ENCODE assay signal across 8 cellular contexts in genomic region chr10:103917326-103918052, GRCh38. TPM values are rescaled to one million over a fixed set of nuclear protein-coding genes. Genes with fewer than 3 reads are reported as not detected.
DNase-seq lines count a peak whose midpoint lies in the region; ATAC-seq and TF ChIP-seq lines count a peak whose summit lies in the region.

No MANE protein-coding gene starts in this region.

- H3K4me1 ChIP-seq in neural progenitor cell = peaks cover 24% of the 10 kb centered on the region

- H3K79me2 ChIP-seq in neural progenitor cell (ENCODE audit: low read depth) = peaks cover 11% of the 10 kb centered on the region

- H3K27ac Mint-ChIP-seq in neural progenitor cell = peak overlapping the region; percentile 30

- H4K20me1 ChIP-seq in neural progenitor cell (ENCODE audit: low read depth) = no peaks in the 10 kb centered on the region

- H3K27me3 ChIP-seq in neural progenitor cell = no peaks in the 10 kb centered on the region

- H3K36me3 ChIP-seq in neural progenitor cell = peaks cover 5% of the 10 kb centered on the region

- H3K4me3 ChIP-seq in fibroblast of pulmonary artery (replicated peaks; ENCODE audit: low read depth, low read length) (peak overlapping the region; percentile 82), neural progenitor cell (peak overlapping the region; percentile 63)

- H3K4me3 Mint-ChIP-seq in neural progenitor cell = peak overlapping the region; percentile 90

- H3K9me3 ChIP-seq in neural progenitor cell (ENCODE audit: low read depth) = peaks cover 7% of the 10 kb centered on the region

- peak overlapping the region; percentile 33 for H3K27ac ChIP-seq in neural progenitor cell

- H3F3A ChIP-seq in neural progenitor cell (ENCODE audit: low read depth) = peaks cover 20% of the 10 kb centered on the region

- H3K27me3 Mint-ChIP-seq in neural progenitor cell (ENCODE audit: insufficient read depth, low read depth) = peaks cover 3% of the 10 kb centered on the region

- H3K9me3 Mint-ChIP-seq in neural progenitor cell = peaks cover 9% of the 10 kb centered on the region

- peaks cover 13% of the 10 kb centered on the region for H3K36me3 Mint-ChIP-seq in neural progenitor cell

- peak; percentile 43 for DNase-seq in COLO668 (lab: John Stamatoyannopoulos, UW; ENCODE audit: unreplicated experiment)
- peak; percentile 50 for DNase-seq in activated CD4-positive, CD25-positive, alpha-beta regulatory T cell treated with anti-CD3 and anti-CD28 coated beads, Interleukin-2, amount 50 U/mL, for 72 hours
- no peak for DNase-seq in fibroblast of pulmonary artery (ENCODE audit: low read depth)
- peak; percentile 73 for DNase-seq in neural progenitor cell (ENCODE audit: low spot score)
- DNase-seq in kidney glomerular epithelial cell (lab: John Stamatoyannopoulos, UW) = no peak
- no peak for DNase-seq in T1000 (lab: John Stamatoyannopoulos, UW)

- peak overlapping the region; percentile 92 for H3K4me2 ChIP-seq in neural progenitor cell

- H2AFZ ChIP-seq in neural progenitor cell (replicated peaks) = peak overlapping the region; percentile 79

- H3K9ac ChIP-seq in neural progenitor cell = peak overlapping the region; percentile 44

- TF ChIP-seq CTCF in fibroblast of pulmonary artery (IDR thresholded peaks at IDR 0.05; ENCODE audit: low read length, missing control alignments) (no peak), neural progenitor cell (IDR thresholded peaks at IDR 0.05) (no peak)

- peaks cover 34% of the 10 kb centered on the region for H3K4me1 Mint-ChIP-seq in neural progenitor cell

- peak; percentile 9 for ATAC-seq in GM19467 (IDR thresholded peaks at IDR 0.05; ENCODE audit: unreplicated experiment)
- ATAC-seq in HG03565 (IDR thresholded peaks at IDR 0.05; ENCODE audit: unreplicated experiment) = peak; percentile 2

RNA-seq across cellular contexts. Expression of gene STN1, which starts 0.5 kb away (rescaled TPM):
- 26.4 and 32.0 TPM in 2 replicates for total RNA-seq in neural progenitor cell (ENCODE audit: low replicate concordance)

RNA-seq across cellular contexts. Expression of gene SLK, which starts 49.5 kb away (rescaled TPM):
- total RNA-seq in neural progenitor cell (ENCODE audit: low replicate concordance) = 33.5 and 42.7 TPM in 2 replicates

Comparison
In these comparisons a context has a peak if more than half of its experiments do, and no peak if none do; other contexts are left out.
1. DNase-seq: peak in COLO668 (single experiment), activated CD4-positive, CD25-positive, alpha-beta regulatory T cell treated with anti-CD3 and anti-CD28 coated beads, Interleukin-2, amount 50 U/mL, for 72 hours (single experiment) and neural progenitor cell (single experiment); none in fibroblast of pulmonary artery (single experiment), kidney glomerular epithelial cell (single experiment) and T1000 (single experiment).